ENCODE assay signal across 8 cellular contexts in the genomic region with DNA sequence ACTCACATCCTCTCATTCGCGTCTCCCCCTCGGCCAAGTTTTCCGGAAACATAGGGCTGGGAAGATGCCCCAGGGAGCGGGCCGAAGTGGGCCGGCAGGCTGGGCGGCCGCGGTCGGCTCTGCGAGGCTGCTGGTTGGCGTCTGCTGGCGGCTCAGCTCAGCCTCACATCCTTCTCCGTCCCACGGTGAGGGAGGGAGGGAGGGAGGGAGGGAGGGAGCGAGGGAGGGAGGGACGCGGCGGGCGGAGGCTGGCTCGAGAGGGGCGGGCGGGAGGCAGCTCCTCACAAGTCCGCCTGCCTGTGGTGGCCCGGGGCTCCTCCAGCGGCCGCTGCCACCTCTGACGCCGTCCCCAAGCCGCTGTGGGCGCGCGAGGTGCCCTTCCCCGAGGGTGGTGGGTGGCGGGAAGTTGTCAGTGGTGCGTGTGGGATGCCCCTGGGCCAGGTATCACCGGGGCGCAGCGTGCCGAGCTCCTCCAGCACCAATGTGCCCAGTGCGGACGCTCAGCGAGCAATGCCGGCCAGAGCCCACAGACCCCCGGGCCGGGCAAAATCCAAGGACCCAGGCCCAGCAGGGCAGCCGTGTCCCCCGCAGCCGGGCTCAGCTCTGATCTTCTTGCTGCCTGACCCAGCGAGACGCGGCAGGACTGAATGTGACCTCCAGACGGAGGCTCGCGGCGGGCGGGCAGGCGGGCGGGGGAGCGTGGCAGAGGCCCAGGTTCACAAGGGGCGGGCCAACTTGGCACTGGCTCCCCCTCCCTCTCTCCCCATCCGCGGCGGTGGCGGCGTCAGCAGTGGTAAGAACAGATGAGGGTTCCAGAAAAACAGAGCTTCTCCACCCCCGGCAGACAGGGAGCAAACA.
DNase-seq lines count a peak whose midpoint lies in the region; ATAC-seq and TF ChIP-seq lines count a peak whose summit lies in the region.

No MANE protein-coding gene starts in this region.

- peak; percentile 73 to 74 for ATAC-seq in activated T-cell treated with anti-CD3 and anti-CD28 coated beads, Interleukin-2, amount 50 U/mL, for 4 hours
- no peak for ATAC-seq in GM21529 (IDR thresholded peaks at IDR 0.05; ENCODE audit: unreplicated experiment)

- DNase-seq in GM06990 (ENCODE audit: extremely low read depth, insufficient read length) (peak; percentile 53), NCI-H226 (peak; percentile 87), mucosa of gallbladder (ENCODE audit: low spot score) (peak; percentile 88), NCI-H146 treated with DMSO at 0.1 percent for 48 hours (lab: John Stamatoyannopoulos, UW; ENCODE audit: unreplicated experiment) (no peak)
- peak; percentile 63 for DNase-seq in activated T-cell treated with anti-CD3 and anti-CD28 coated beads, Interleukin-2, amount 50 U/mL, for 4 hours
- peak; percentile 18 for DNase-seq in stimulated activated CD8-positive, alpha-beta memory T cell treated with anti-CD3 and anti-CD28 coated beads, Interleukin-15, amount 100 ng/mL, for 24 hours (ENCODE audit: low read depth)

- H3K27me3 ChIP-seq in GM06990 (replicated peaks; ENCODE audit: control insufficient read depth, insufficient read depth, low read length) (no peaks in the 10 kb centered on the region), esophagus (ENCODE audit: control insufficient read depth in 1 of 2, insufficient read depth in 2 of 2, low read length in 2 of 2) (no peaks in the 10 kb centered on the region)

- no peaks in the 10 kb centered on the region for H3K9me3 ChIP-seq in esophagus (ENCODE audit: control insufficient read depth in 2 of 2, insufficient read depth in 1 of 2, low read depth in 1 of 2, low read length in 1 of 2)

- H3K4me1 ChIP-seq in esophagus (ENCODE audit: control insufficient read depth in 2 of 2, insufficient read depth in 2 of 2, low read length in 1 of 2): peaks cover 11 to 17% of the 10 kb centered on the region in 2 donors

- peaks cover 6% of the 10 kb centered on the region for H3K36me3 Mint-ChIP-seq in activated T-cell treated with anti-CD3 and anti-CD28 coated beads, Interleukin-2, amount 50 U/mL, for 4 hours (ENCODE audit: insufficient read depth)

- TF ChIP-seq CTCF in GM06990 (IDR thresholded peaks at IDR 0.05; ENCODE audit: insufficient read depth, low read length, poor library complexity, severe bottlenecking): no peak

- H3K4me3 ChIP-seq in GM06990 (replicated peaks; ENCODE audit: low read depth, low read length) (peak overlapping the region; percentile 23), esophagus (ENCODE audit: low read depth in 1 of 2, low read length in 2 of 2) (peak overlapping the region; percentile 27 to 39)

- peak overlapping the region; percentile 83 to 85 for H3K27ac ChIP-seq in esophagus (ENCODE audit: low read depth in 2 of 2, low read length in 1 of 2)

- H3K36me3 ChIP-seq in GM06990 (ENCODE audit: control insufficient read depth, insufficient read depth, low read length) (peaks cover 28% of the 10 kb centered on the region), esophagus (ENCODE audit: control insufficient read depth in 2 of 2, insufficient read depth in 2 of 2, low read length in 1 of 2) (peaks cover 3 to 17% of the 10 kb centered on the region in 2 donors)

- H3K9me3 Mint-ChIP-seq in activated T-cell treated with anti-CD3 and anti-CD28 coated beads, Interleukin-2, amount 50 U/mL, for 4 hours: no peaks in the 10 kb centered on the region

- 10 to 17% methylated on average over 42 to 68 of the region's 68 CpGs for WGBS in esophagus, 2 donors

- peaks cover 29% of the 10 kb centered on the region for H3K4me1 Mint-ChIP-seq in activated T-cell treated with anti-CD3 and anti-CD28 coated beads, Interleukin-2, amount 50 U/mL, for 4 hours (ENCODE audit: low read depth)

- H3K27me3 Mint-ChIP-seq in activated T-cell treated with anti-CD3 and anti-CD28 coated beads, Interleukin-2, amount 50 U/mL, for 4 hours (ENCODE audit: low read depth): no peaks in the 10 kb centered on the region

- H3K4me3 Mint-ChIP-seq in activated T-cell treated with anti-CD3 and anti-CD28 coated beads, Interleukin-2, amount 50 U/mL, for 4 hours: peak overlapping the region; percentile 50
